In genomic region chr5:76685598-76686169, GRCh38 we compare ENCODE assay signal across 1 cellular context.
TF ChIP-seq lines count a peak whose summit lies in the region.

No MANE protein-coding gene starts in this region.

TF ChIP-seq in SK-N-SH treated with all-trans-retinoic acid at 6 μM for 48 hours, 23 proteins besides CTCF, POLR2A, EP300 and RAD21 (continued from another document):
- TF ChIP-seq PATZ1 (CRISPR knock-in tag; IDR thresholded peaks at IDR 0.05; ENCODE audit: borderline replicate concordance) (no peak), OSR1 (CRISPR knock-in tag; IDR thresholded peaks at IDR 0.05) (no peak), CSDC2 (CRISPR knock-in tag; IDR thresholded peaks at IDR 0.05) (peak; percentile 91), RARB (CRISPR knock-in tag; IDR thresholded peaks at IDR 0.05) (no peak)
